Comparison of ENCODE assay signal across 5 cellular contexts in the genomic region with DNA sequence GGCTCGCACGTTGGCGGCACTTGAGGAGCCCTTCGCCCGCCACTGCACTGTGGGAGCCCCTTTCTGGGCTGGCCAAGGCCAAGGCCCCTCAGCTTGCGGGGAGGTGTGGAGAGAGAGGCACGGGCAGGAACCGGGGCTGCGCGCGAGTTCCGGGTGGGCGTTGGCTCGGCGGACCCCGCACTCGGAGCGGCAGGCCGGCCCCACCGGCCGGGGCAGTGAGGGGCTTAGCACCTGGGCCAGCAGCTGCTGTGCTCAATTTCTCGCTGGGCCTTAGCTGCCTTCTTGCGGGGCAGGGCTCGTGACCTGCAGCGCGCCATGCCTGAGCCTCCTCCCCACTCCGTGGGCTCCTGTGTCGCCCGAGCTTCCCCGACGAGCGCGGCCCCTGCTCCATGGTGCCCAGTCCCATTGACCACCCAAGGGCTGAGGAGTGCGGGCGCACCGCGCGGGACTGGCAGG.
"Had no signal": no experiment of that assay in that cellular context is flagged by ENCODE, and none has a peak within 500 bp of the region (broad histone marks: within the 10 kb centered on the region; RNA-seq: fewer than 3 reads in every experiment).

No MANE protein-coding gene starts in this region.

- H3K4me3 ChIP-seq: GM23338 had no signal

- DNase-seq: H9, HCEC 1CT had no signal

- H3K4me1 Mint-ChIP-seq: GM23338, H9, IgD-negative memory B cell had no signal

- H3K4me2 ChIP-seq: GM23338 had no signal

- H3K9me3 Mint-ChIP-seq: GM23338, H9, IgD-negative memory B cell had no signal

- H2AFZ ChIP-seq: GM23338 had no signal

- H3K27ac Mint-ChIP-seq: GM23338, H9, IgD-negative memory B cell had no signal

- H3K4me3 Mint-ChIP-seq: GM23338, H9, IgD-negative memory B cell had no signal

- H3K27ac ChIP-seq: HL-60 had no signal
